Comparison of ENCODE assay signal across 1 cellular context in the genomic region with DNA sequence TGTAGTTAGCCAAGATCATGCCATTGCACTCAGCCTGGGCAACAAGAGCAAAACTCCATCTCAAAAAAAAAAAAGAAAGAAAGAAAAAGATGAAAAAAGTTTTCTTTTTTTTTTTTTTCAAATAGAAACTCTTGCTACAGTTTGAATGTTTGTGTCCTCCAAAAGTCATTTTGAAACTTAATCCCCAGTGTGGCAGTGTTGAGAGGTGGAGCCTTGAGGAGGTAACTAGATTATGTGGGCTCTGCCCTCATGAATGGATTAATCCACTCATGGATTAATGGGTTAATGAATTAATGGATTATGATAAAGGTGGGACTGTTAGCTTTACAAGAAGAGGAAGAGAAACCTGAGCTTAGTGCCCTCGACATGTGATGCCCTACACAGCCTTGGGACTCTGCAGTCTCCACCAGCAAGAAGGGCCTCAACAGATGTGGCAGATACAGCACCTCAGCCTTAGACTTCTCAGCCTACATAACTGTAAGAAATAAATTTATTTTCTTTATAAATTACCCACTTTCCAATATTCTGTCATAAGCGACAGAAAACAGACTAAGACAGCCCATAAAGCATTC.
TF ChIP-seq lines count a peak whose summit lies in the region.

No MANE protein-coding gene starts in this region.

TF ChIP-seq in GM12878, 131 proteins besides CTCF, POLR2A, EP300 and RAD21:
- TF ChIP-seq IRF4 (IDR thresholded peaks at IDR 0.05; ENCODE audit: low read depth, low read length): no peak
- TF ChIP-seq SPI1 (IDR thresholded peaks at IDR 0.05; ENCODE audit: borderline replicate concordance, insufficient read depth, low read depth, low read length): peak; percentile 77; the same call in 1 of the 2 replicates
